In genomic region chr3:128407986-128408692, GRCh38 we compare ENCODE assay signal across 33 cellular contexts. TPM values are rescaled to one million over a fixed set of nuclear protein-coding genes. Genes with fewer than 3 reads are reported as not detected.
"Had no signal": no experiment of that assay in that cellular context is flagged by ENCODE, and none has a peak within 500 bp of the region (broad histone marks: within the 10 kb centered on the region; RNA-seq: fewer than 3 reads in every experiment).

No MANE protein-coding gene starts in this region.

- DNase-seq: dorsolateral prefrontal cortex; effector CD4-positive, alpha-beta T cell; gastrocnemius medialis; head of caudate nucleus; kidney; mesenchymal stem cell; midbrain; naive thymus-derived CD4-positive, alpha-beta T cell; occipital lobe; ovary; posterior cingulate gyrus; psoas muscle; right cardiac atrium; sigmoid colon; stimulated activated CD4-positive, alpha-beta T cell treated with anti-CD3 and anti-CD28 coated beads, Interleukin-2, amount 100 ng/mL, for 24 hours; stimulated activated CD4-positive, alpha-beta T cell treated with anti-CD3 and anti-CD28 coated beads, Interleukin-4, amount 100 ng/mL, for 24 hours; stimulated activated naive CD4-positive, alpha-beta T cell treated with Interleukin-2 at 50 U/mL for 16 hours; substantia nigra; testis; tibial artery had no signal

- H3K27ac Mint-ChIP-seq: naive thymus-derived CD4-positive, alpha-beta T cell; stimulated activated effector memory CD8-positive, alpha-beta T cell treated with anti-CD3 and anti-CD28 coated beads, Interleukin-12 subunit alpha, Interleukin-12 subunit beta, amount 100 ng/mL, for 72 hours; type B pancreatic cell had no signal

- H3K9me3 ChIP-seq: gastrocnemius medialis, ovary, psoas muscle, sigmoid colon, testis, tibial artery had no signal

- H3K36me3 Mint-ChIP-seq: type B pancreatic cell had no signal

- H3K4me3 ChIP-seq: dorsolateral prefrontal cortex, gastrocnemius medialis, ovary, psoas muscle, sigmoid colon, testis, tibial artery had no signal

- H3K36me3 ChIP-seq: gastrocnemius medialis, ovary, sigmoid colon had no signal

- ATAC-seq: esophagus mucosa; gastrocnemius medialis; left lobe of liver; naive thymus-derived CD4-positive, alpha-beta T cell; right cardiac atrium; stimulated activated effector memory CD8-positive, alpha-beta T cell treated with anti-CD3 and anti-CD28 coated beads, Interleukin-12 subunit alpha, Interleukin-12 subunit beta, amount 100 ng/mL, for 72 hours had no signal

- H3K27ac ChIP-seq: dorsolateral prefrontal cortex, epithelial cell of prostate, gastrocnemius medialis, ovary, psoas muscle, sigmoid colon, testis, tibial artery had no signal

- H3K27me3 Mint-ChIP-seq: naive thymus-derived CD4-positive, alpha-beta T cell had no signal

- H3K4me3 Mint-ChIP-seq: naive thymus-derived CD4-positive, alpha-beta T cell; nephron; stimulated activated effector memory CD8-positive, alpha-beta T cell treated with anti-CD3 and anti-CD28 coated beads, Interleukin-12 subunit alpha, Interleukin-12 subunit beta, amount 100 ng/mL, for 72 hours; type B pancreatic cell had no signal

- H3K27me3 ChIP-seq: dorsolateral prefrontal cortex, gastrocnemius medialis, ovary, sigmoid colon, testis, tibial artery had no signal

- H3K4me1 ChIP-seq: psoas muscle, sigmoid colon, tibial artery had no signal

- H3K4me1 Mint-ChIP-seq: stimulated activated effector memory CD8-positive, alpha-beta T cell treated with anti-CD3 and anti-CD28 coated beads, Interleukin-12 subunit alpha, Interleukin-12 subunit beta, amount 100 ng/mL, for 72 hours had no signal

- H3K9me3 Mint-ChIP-seq: nephron; stimulated activated effector memory CD8-positive, alpha-beta T cell treated with anti-CD3 and anti-CD28 coated beads, Interleukin-12 subunit alpha, Interleukin-12 subunit beta, amount 100 ng/mL, for 72 hours; type B pancreatic cell had no signal

RNA-seq across cellular contexts. Expression of gene DNAJB8, which starts 58.6 kb away (rescaled TPM):
- total RNA-seq: dorsolateral prefrontal cortex; esophagus mucosa; gastrocnemius medialis; glomerular endothelial cell; kidney; left lobe of liver; liver; lung microvascular endothelial cell; mucosa of gallbladder; naive thymus-derived CD4-positive, alpha-beta T cell; occipital lobe; ovary; psoas muscle; renal cortical epithelial cell; right cardiac atrium; sigmoid colon; skeletal muscle tissue; urinary bladder had no signal
